Comparison of ENCODE assay signal across 1 cellular context in the genomic region with DNA sequence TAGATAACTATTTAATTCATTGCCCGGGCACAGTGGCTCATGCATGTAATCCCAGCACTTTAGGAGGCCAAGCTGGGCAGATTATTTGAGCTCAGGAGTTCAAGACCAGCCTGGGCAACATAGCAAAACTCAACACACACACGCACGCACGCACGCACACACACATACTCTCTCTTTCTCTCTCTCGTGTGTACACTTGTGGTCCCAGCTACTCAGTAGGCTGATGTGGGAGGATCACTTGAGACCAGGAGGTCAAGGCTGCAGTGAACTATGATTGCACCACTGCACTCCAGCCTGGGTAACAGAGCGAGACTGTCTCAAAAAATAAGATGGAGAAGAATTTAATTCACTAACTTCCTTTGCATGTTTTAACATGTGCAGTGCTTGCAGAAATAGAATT.
A peak's percentile ranks its signal among the peaks of the same experiment; 100 is the strongest.
TF ChIP-seq lines count a peak whose summit lies in the region.

No MANE protein-coding gene starts in this region.

TF ChIP-seq in HepG2, 621 proteins besides CTCF, POLR2A, EP300 and RAD21 (continued from another document):
- peak; percentile 27; the same call in 1 of the 2 replicates for TF ChIP-seq FOXP1 (IDR thresholded peaks at IDR 0.05)
- peak; percentile 79 for TF ChIP-seq FOXP1 (CRISPR knock-in tag; IDR thresholded peaks at IDR 0.05)
- TF ChIP-seq ZBTB8A (CRISPR knock-in tag; IDR thresholded peaks at IDR 0.05; ENCODE audit: borderline replicate concordance, low read depth) = no peak
- TF ChIP-seq, protein P1, sequence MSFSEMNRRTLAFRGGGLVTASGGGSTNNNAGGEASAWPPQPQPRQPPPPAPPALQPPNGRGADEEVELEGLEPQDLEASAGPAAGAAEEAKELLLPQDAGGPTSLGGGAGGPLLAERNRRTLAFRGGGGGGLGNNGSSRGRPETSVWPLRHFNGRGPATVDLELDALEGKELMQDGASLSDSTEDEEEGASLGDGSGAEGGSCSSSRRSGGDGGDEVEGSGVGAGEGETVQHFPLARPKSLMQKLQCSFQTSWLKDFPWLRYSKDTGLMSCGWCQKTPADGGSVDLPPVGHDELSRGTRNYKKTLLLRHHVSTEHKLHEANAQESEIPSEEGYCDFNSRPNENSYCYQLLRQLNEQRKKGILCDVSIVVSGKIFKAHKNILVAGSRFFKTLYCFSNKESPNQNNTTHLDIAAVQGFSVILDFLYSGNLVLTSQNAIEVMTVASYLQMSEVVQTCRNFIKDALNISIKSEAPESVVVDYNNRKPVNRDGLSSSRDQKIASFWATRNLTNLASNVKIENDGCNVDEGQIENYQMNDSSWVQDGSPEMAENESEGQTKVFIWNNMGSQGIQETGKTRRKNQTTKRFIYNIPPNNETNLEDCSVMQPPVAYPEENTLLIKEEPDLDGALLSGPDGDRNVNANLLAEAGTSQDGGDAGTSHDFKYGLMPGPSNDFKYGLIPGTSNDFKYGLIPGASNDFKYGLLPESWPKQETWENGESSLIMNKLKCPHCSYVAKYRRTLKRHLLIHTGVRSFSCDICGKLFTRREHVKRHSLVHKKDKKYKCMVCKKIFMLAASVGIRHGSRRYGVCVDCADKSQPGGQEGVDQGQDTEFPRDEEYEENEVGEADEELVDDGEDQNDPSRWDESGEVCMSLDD (CRISPR knock-in tag; IDR thresholded peaks at IDR 0.05; ENCODE audit: borderline replicate concordance) = no peak
- no peak for TF ChIP-seq ARHGAP35 (CRISPR knock-in tag; IDR thresholded peaks at IDR 0.05; ENCODE audit: borderline replicate concordance)
- 0 out of 2 replicates have a peak, but pooled peaks have one; percentile 48 for TF ChIP-seq ZNF235 (CRISPR knock-in tag; IDR thresholded peaks at IDR 0.05; ENCODE audit: borderline replicate concordance)
- TF ChIP-seq TIGD3 (CRISPR knock-in tag; IDR thresholded peaks at IDR 0.05; ENCODE audit: borderline replicate concordance) = no peak
- TF ChIP-seq ZUFSP (CRISPR knock-in tag; IDR thresholded peaks at IDR 0.05; ENCODE audit: borderline replicate concordance) = no peak
- TF ChIP-seq ZNF232 (CRISPR knock-in tag; IDR thresholded peaks at IDR 0.05; ENCODE audit: borderline replicate concordance) = no peak
- no peak for TF ChIP-seq KLF15 (CRISPR knock-in tag; IDR thresholded peaks at IDR 0.05; ENCODE audit: borderline replicate concordance)
- no peak for TF ChIP-seq KLF9 (CRISPR knock-in tag; IDR thresholded peaks at IDR 0.05; ENCODE audit: low read depth)
- 0 out of 2 replicates have a peak, but pooled peaks have one; percentile 30 for TF ChIP-seq JUND (CRISPR knock-in tag; IDR thresholded peaks at IDR 0.05)
- TF ChIP-seq JUNB (CRISPR knock-in tag; IDR thresholded peaks at IDR 0.05; ENCODE audit: borderline replicate concordance) = no peak
- TF ChIP-seq SIX4 (CRISPR knock-in tag; IDR thresholded peaks at IDR 0.05) = no peak
- no peak for TF ChIP-seq FLYWCH1 (CRISPR knock-in tag; IDR thresholded peaks at IDR 0.05)
- no peak for TF ChIP-seq CSRNP2 (CRISPR knock-in tag; conservative IDR thresholded peaks at IDR 0.05; ENCODE audit: low read depth)
- TF ChIP-seq FOXJ3 (CRISPR knock-in tag; IDR thresholded peaks at IDR 0.05; ENCODE audit: borderline replicate concordance) = peak; percentile 82; the same call in 1 of the 2 replicates
- TF ChIP-seq NCOA1 (CRISPR knock-in tag; IDR thresholded peaks at IDR 0.05) = no peak
- no peak for TF ChIP-seq HNRNPUL1 (IDR thresholded peaks at IDR 0.05; ENCODE audit: low read depth, low read length)
- TF ChIP-seq PHF8 (CRISPR knock-in tag; IDR thresholded peaks at IDR 0.05) = no peak
- 0 out of 2 replicates have a peak, but pooled peaks have one; percentile 46 for TF ChIP-seq KAT8 (CRISPR knock-in tag; IDR thresholded peaks at IDR 0.05)
- TF ChIP-seq ZNF83 (CRISPR knock-in tag; IDR thresholded peaks at IDR 0.05; ENCODE audit: borderline replicate concordance) = no peak
- no peak for TF ChIP-seq RERE (CRISPR knock-in tag; IDR thresholded peaks at IDR 0.05; ENCODE audit: low read depth)
- TF ChIP-seq SKIL (CRISPR knock-in tag; IDR thresholded peaks at IDR 0.05; ENCODE audit: borderline replicate concordance) = peak; percentile 83
- TF ChIP-seq LCORL (IDR thresholded peaks at IDR 0.05) = no peak
- peak; percentile 78 for TF ChIP-seq LCORL (CRISPR knock-in tag; IDR thresholded peaks at IDR 0.05)
- no peak for TF ChIP-seq MAFG (CRISPR knock-in tag; IDR thresholded peaks at IDR 0.05)
- no peak for TF ChIP-seq NFIC (IDR thresholded peaks at IDR 0.05; ENCODE audit: low read length)
- TF ChIP-seq KLF13 (CRISPR knock-in tag; IDR thresholded peaks at IDR 0.05) = no peak
- no peak for TF ChIP-seq ZBTB1 (CRISPR knock-in tag; IDR thresholded peaks at IDR 0.05; ENCODE audit: borderline replicate concordance)
- TF ChIP-seq, protein P2, sequence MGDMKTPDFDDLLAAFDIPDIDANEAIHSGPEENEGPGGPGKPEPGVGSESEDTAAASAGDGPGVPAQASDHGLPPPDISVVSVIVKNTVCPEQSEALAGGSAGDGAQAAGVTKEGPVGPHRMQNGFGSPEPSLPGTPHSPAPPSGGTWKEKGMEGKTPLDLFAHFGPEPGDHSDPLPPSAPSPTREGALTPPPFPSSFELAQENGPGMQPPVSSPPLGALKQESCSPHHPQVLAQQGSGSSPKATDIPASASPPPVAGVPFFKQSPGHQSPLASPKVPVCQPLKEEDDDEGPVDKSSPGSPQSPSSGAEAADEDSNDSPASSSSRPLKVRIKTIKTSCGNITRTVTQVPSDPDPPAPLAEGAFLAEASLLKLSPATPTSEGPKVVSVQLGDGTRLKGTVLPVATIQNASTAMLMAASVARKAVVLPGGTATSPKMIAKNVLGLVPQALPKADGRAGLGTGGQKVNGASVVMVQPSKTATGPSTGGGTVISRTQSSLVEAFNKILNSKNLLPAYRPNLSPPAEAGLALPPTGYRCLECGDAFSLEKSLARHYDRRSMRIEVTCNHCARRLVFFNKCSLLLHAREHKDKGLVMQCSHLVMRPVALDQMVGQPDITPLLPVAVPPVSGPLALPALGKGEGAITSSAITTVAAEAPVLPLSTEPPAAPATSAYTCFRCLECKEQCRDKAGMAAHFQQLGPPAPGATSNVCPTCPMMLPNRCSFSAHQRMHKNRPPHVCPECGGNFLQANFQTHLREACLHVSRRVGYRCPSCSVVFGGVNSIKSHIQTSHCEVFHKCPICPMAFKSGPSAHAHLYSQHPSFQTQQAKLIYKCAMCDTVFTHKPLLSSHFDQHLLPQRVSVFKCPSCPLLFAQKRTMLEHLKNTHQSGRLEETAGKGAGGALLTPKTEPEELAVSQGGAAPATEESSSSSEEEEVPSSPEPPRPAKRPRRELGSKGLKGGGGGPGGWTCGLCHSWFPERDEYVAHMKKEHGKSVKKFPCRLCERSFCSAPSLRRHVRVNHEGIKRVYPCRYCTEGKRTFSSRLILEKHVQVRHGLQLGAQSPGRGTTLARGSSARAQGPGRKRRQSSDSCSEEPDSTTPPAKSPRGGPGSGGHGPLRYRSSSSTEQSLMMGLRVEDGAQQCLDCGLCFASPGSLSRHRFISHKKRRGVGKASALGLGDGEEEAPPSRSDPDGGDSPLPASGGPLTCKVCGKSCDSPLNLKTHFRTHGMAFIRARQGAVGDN (CRISPR knock-in tag; IDR thresholded peaks at IDR 0.05) = no peak; the same call in 1 of the 2 replicates
- peak; percentile 93 for TF ChIP-seq ZMYM4 (CRISPR knock-in tag; IDR thresholded peaks at IDR 0.05)
- TF ChIP-seq ZNF513 (CRISPR knock-in tag; conservative IDR thresholded peaks at IDR 0.05) = no peak
- no peak for TF ChIP-seq RBM22 (optimal IDR thresholded peaks at IDR 0.05; ENCODE audit: low read length)
